In the genomic region with DNA sequence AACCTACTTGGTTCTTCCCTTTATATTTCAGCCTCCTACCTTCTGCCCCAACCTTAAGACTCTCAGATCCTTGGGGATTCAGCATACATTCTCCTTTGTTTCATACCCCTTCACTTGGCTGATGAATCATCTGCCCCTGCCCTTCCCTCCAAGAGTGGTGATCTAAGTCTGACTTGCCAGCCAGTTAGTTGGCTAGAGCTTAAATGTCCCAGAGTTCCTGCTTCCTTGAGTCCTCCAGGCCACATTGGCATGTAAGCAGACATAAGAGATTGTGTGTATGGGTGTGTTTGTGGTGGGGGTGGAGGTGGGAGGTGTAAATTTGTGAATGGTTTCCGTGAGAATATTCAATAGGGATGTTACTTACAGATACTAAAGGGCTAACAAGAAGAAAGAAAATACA, we compare ENCODE assay signal across 23 cellular contexts. TPM values are rescaled to one million over a fixed set of nuclear protein-coding genes. Genes with fewer than 3 reads are reported as not detected.
DNase-seq lines count a peak whose midpoint lies in the region; ATAC-seq, FAIRE-seq and TF ChIP-seq lines count a peak whose summit lies in the region.
"Had no signal": no experiment of that assay in that cellular context is flagged by ENCODE, and none has a peak within 500 bp of the region (broad histone marks: within the 10 kb centered on the region; RNA-seq: fewer than 3 reads in every experiment).

No MANE protein-coding gene starts in this region.

- ATAC-seq in RWPE2 (ENCODE audit: low read depth) = peak; percentile 45; the same call in 2 of the 3 replicates
- ATAC-seq in CD8-positive, alpha-beta T cell = no peak
- ATAC-seq: activated T-cell treated with anti-CD3 and anti-CD28 coated beads, Interleukin-2, amount 50 U/mL, for 72 hours; natural killer cell; Right ventricle myocardium inferior had no signal

- peak; percentile 40 for FAIRE-seq in GM12891 (lab: Jason Lieb, UNC)
- FAIRE-seq: GM12892 had no signal

- in situ Hi-C loops in ACHN (cut with HindIII; ENCODE audit: low pct_ligation_motif_present, low pct_unique_long_range_greater_than_20kb, low sequenced_read_pairs) = no loop called here

- TF ChIP-seq CTCF in RWPE2 (IDR thresholded peaks at IDR 0.05; ENCODE audit: poor library complexity, severe bottlenecking) = no peak
- no peak for TF ChIP-seq CTCF in fibroblast of mammary gland (conservative IDR thresholded peaks at IDR 0.05; ENCODE audit: control insufficient read depth, insufficient read depth, low read depth, low read length)
- no peak for TF ChIP-seq CTCF in CD8-positive, alpha-beta T cell (IDR thresholded peaks at IDR 0.05)

- POLR2A ChIA-PET in CD8-positive, alpha-beta T cell (lab: Charles Lee) = no interaction called here

- CTCF ChIA-PET in CD8-positive, alpha-beta T cell (lab: Charles Lee) = no interaction called here

- intact Hi-C loops in CD8-positive, alpha-beta T cell (cut with DNase I, micrococcal nuclease) = no loop called here

- H3K27me3 Mint-ChIP-seq in CD8-positive, alpha-beta T cell (ENCODE audit: low read depth) = no peaks in the 10 kb centered on the region
- H3K27me3 Mint-ChIP-seq: progenitor cell of endocrine pancreas had no signal

- no peaks in the 10 kb centered on the region for H3K9me3 ChIP-seq in RWPE2 (ENCODE audit: severe bottlenecking)
- no peaks in the 10 kb centered on the region for H3K9me3 ChIP-seq in CD8-positive, alpha-beta T cell (ENCODE audit: low read length)

- H3K4me1 ChIP-seq in RWPE2 (ENCODE audit: insufficient read depth, poor library complexity, severe bottlenecking) = no peaks in the 10 kb centered on the region
- no peaks in the 10 kb centered on the region for H3K4me1 ChIP-seq in CD8-positive, alpha-beta T cell (ENCODE audit: insufficient read depth, low read length)

- H3K36me3 ChIP-seq in RWPE2 (ENCODE audit: low read depth) = no peaks in the 10 kb centered on the region
- no peaks in the 10 kb centered on the region for H3K36me3 ChIP-seq in CD8-positive, alpha-beta T cell (ENCODE audit: insufficient read depth, low read length)

- no peaks in the 10 kb centered on the region for H3K9me3 Mint-ChIP-seq in CD8-positive, alpha-beta T cell
- H3K9me3 Mint-ChIP-seq: natural killer cell had no signal

- DNase-seq in ACHN = peak; percentile 2
- no peak for DNase-seq in GM12891 (ENCODE audit: insufficient read length, low spot score)
- no peak for DNase-seq in RWPE2 (ENCODE audit: low spot score)
- DNase-seq in fibroblast of mammary gland (ENCODE audit: low read depth) = peak; percentile 16
- DNase-seq in pons (ENCODE audit: low spot score) = no peak
- no peak for DNase-seq in CD8-positive, alpha-beta T cell
- no peak for DNase-seq in activated CD4-positive, alpha-beta T cell treated with anti-CD3 and anti-CD28 coated beads for 1 hour
- no peak for DNase-seq in activated effector memory CD4-positive, alpha-beta T cell treated with anti-CD3 and anti-CD28 coated beads, Interleukin-2, amount 50 U/mL, for 16 hours
- DNase-seq: activated CD8-positive, alpha-beta memory T cell treated with anti-CD3 and anti-CD28 coated beads for 24 hours; activated T-cell treated with anti-CD3 and anti-CD28 coated beads, Interleukin-2, amount 50 U/mL, for 72 hours; islet precursor cell; mesenchymal stem cell; natural killer cell; NCI-H510A treated with DMSO at 0.1 percent for 48 hours; stimulated activated CD4-positive, alpha-beta T cell treated with anti-CD3 and anti-CD28 coated beads, Interleukin-4, amount 100 ng/mL, for 4 hours; substantia nigra had no signal

- H3K4me3 ChIP-seq in RWPE2 (ENCODE audit: severe bottlenecking) (no peak overlapping the region), fibroblast of mammary gland (ENCODE audit: control insufficient read depth, low read depth, low read length) (no peak overlapping the region)
- no peak overlapping the region for H3K4me3 ChIP-seq in CD8-positive, alpha-beta T cell (ENCODE audit: low read depth, low read length)
- H3K4me3 ChIP-seq: hepatocyte, smooth muscle cell had no signal

- no peak overlapping the region for H3K27ac Mint-ChIP-seq in CD8-positive, alpha-beta T cell
- H3K27ac Mint-ChIP-seq: activated T-cell treated with anti-CD3 and anti-CD28 coated beads, Interleukin-2, amount 50 U/mL, for 72 hours; natural killer cell; progenitor cell of endocrine pancreas had no signal

- H3K4me1 Mint-ChIP-seq in CD8-positive, alpha-beta T cell (ENCODE audit: low read depth) = peaks cover 11% of the 10 kb centered on the region
- H3K4me1 Mint-ChIP-seq: natural killer cell had no signal

- no peaks in the 10 kb centered on the region for H3K27me3 ChIP-seq in RWPE2 (ENCODE audit: insufficient read depth, poor library complexity, severe bottlenecking)
- H3K27me3 ChIP-seq in CD8-positive, alpha-beta T cell (ENCODE audit: insufficient read depth, low read length) = no peaks in the 10 kb centered on the region
- H3K27me3 ChIP-seq: hepatocyte had no signal

- H3K36me3 Mint-ChIP-seq in CD8-positive, alpha-beta T cell = no peaks in the 10 kb centered on the region
- H3K36me3 Mint-ChIP-seq: natural killer cell had no signal

- no peak overlapping the region for H3K4me3 Mint-ChIP-seq in CD8-positive, alpha-beta T cell
- H3K4me3 Mint-ChIP-seq: activated T-cell treated with anti-CD3 and anti-CD28 coated beads, Interleukin-2, amount 50 U/mL, for 72 hours; natural killer cell had no signal

- H3K27ac ChIP-seq in RWPE2 (ENCODE audit: poor library complexity, severe bottlenecking) = no peak overlapping the region
- no peak overlapping the region for H3K27ac ChIP-seq in CD8-positive, alpha-beta T cell (ENCODE audit: low read depth, low read length)
- H3K27ac ChIP-seq: hepatocyte, VCaP had no signal

- no peak for TF ChIP-seq POLR2A in GM12891 (IDR thresholded peaks at IDR 0.05; ENCODE audit: low read depth, low read length)

TF ChIP-seq in GM12891, 5 proteins besides CTCF, POLR2A, EP300 and RAD21:
- TF ChIP-seq POU2F2 (IDR thresholded peaks at IDR 0.05; ENCODE audit: low read depth, low read length) (no peak), SPI1 (IDR thresholded peaks at IDR 0.05; ENCODE audit: low read depth, low read length) (no peak), PAX5 (IDR thresholded peaks at IDR 0.05; ENCODE audit: insufficient read depth, low read length, severe bottlenecking) (no peak), POLR2AphosphoS5 (IDR thresholded peaks at IDR 0.05; ENCODE audit: low read depth, low read length) (no peak), TAF1 (IDR thresholded peaks at IDR 0.05; ENCODE audit: low read depth, low read length) (no peak)

RNA-seq across cellular contexts. Expression of a gene that starts 3.7 kb away (rescaled TPM):
- polyA plus RNA-seq in GM12891 (2012; ENCODE audit: low read depth, missing spikeins) = not detected
- total RNA-seq in CD8-positive, alpha-beta T cell = not detected
- total RNA-seq: activated T-cell treated with anti-CD3 and anti-CD28 coated beads, Interleukin-2, amount 50 U/mL, for 72 hours; cardiac septum; hepatocyte; progenitor cell of endocrine pancreas; Right ventricle myocardium inferior had no signal
- polyA plus RNA-seq: hepatocyte, smooth muscle cell had no signal

RNA-seq across cellular contexts. Expression of a gene that starts 17.6 kb away (rescaled TPM):
- polyA plus RNA-seq in GM12891 (2012; ENCODE audit: low read depth, missing spikeins) = 0.06 TPM
- 10 to 100 TPM; 44.4 to 50.3 TPM for total RNA-seq in CD8-positive, alpha-beta T cell
- total RNA-seq: hepatocyte, progenitor cell of endocrine pancreas, Right ventricle myocardium inferior, smooth muscle cell had no signal
- polyA plus RNA-seq: hepatocyte, smooth muscle cell had no signal

Comparison
In these comparisons a context has a peak if more than half of its experiments do, and no peak if none do; other contexts are left out.
1. DNase-seq: peak in ACHN (single experiment) and fibroblast of mammary gland (single experiment); none in GM12891 (single experiment), RWPE2 (single experiment), pons (single experiment), CD8-positive, alpha-beta T cell (0 of 7), activated CD4-positive, alpha-beta T cell treated with anti-CD3 and anti-CD28 coated beads for 1 hour (single experiment) and activated effector memory CD4-positive, alpha-beta T cell treated with anti-CD3 and anti-CD28 coated beads, Interleukin-2, amount 50 U/mL, for 16 hours (single experiment).